ENCODE assay signal across 22 cellular contexts in the genomic region with DNA sequence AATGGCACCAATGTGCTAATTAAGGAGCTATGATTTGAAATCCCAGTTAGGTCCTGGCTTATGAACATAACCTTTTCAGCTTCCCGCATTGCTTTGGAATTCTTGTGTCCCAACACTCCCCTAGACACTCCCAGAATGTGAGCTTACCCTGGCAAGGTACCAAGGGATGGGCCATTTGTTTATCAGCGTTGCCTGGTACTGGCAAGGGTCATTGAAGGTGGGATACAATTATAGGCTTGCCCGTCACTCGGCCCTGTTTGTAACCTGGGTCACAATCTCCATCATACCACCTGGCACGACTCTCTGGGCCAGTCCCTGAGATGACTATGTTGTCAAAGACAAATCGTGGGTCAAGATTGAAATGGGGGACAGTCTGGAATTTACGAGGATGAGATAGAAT. TPM values are rescaled to one million over a fixed set of nuclear protein-coding genes. Genes with fewer than 3 reads are reported as not detected.
"Had no signal": no experiment of that assay in that cellular context is flagged by ENCODE, and none has a peak within 500 bp of the region (broad histone marks: within the 10 kb centered on the region; RNA-seq: fewer than 3 reads in every experiment).

No MANE protein-coding gene starts in this region.

- H3K9me3 ChIP-seq: breast epithelium had no signal

- H3K4me3 ChIP-seq: breast epithelium, lung had no signal

- H3K36me3 ChIP-seq: breast epithelium, WERI-Rb-1 had no signal

- ATAC-seq: activated T-cell treated with anti-CD3 and anti-CD28 coated beads, Interleukin-2, amount 50 U/mL, for 72 hours; stimulated activated effector memory CD8-positive, alpha-beta T cell treated with anti-CD3 and anti-CD28 coated beads, Interleukin-12 subunit alpha, Interleukin-12 subunit beta, amount 100 ng/mL, for 72 hours had no signal

- H3K27ac ChIP-seq: breast epithelium, WERI-Rb-1 had no signal

- H3K27me3 ChIP-seq: breast epithelium had no signal

- DNase-seq: activated CD4-positive, alpha-beta T cell treated with anti-CD3 and anti-CD28 coated beads for 1 hour; activated CD8-positive, alpha-beta memory T cell treated with anti-CD3 and anti-CD28 coated beads for 24 hours; activated CD8-positive, alpha-beta memory T cell treated with anti-CD3 and anti-CD28 coated beads, Interleukin-2, amount 50 U/mL, for 48 hours; activated effector memory CD4-positive, alpha-beta T cell treated with anti-CD3 and anti-CD28 coated beads, Interleukin-2, amount 50 U/mL, for 16 hours; activated naive CD4-positive, alpha-beta T cell treated with anti-CD3 and anti-CD28 coated beads, Interleukin-2, amount 50 U/mL, for 16 hours; activated T-cell treated with anti-CD3 and anti-CD28 coated beads, Interleukin-2, amount 50 U/mL, for 72 hours; cerebellar nuclear complex; cortex of kidney; erythroblast; stimulated activated CD4-positive, alpha-beta T cell treated with anti-CD3 and anti-CD28 coated beads, Interleukin-4, amount 100 ng/mL, for 24 hours; SW 1271; T-helper 2 cell; WERI-Rb-1 had no signal

RNA-seq across cellular contexts. Expression of a gene that starts 5.3 kb away (rescaled TPM):
- total RNA-seq: activated T-cell treated with anti-CD3 and anti-CD28 coated beads, Interleukin-2, amount 50 U/mL, for 72 hours; breast epithelium; frontal cortex; mesothelial cell of epicardium; omental fat pad; posterior vena cava had no signal
- polyA plus RNA-seq: neural cell, urinary bladder had no signal
